Comparison of ENCODE assay signal across 14 cellular contexts in genomic region chr1:65153635-65154034, GRCh38. TPM values are rescaled to one million over a fixed set of nuclear protein-coding genes. Genes with fewer than 3 reads are reported as not detected.
DNase-seq lines count a peak whose midpoint lies in the region; ATAC-seq, FAIRE-seq and TF ChIP-seq lines count a peak whose summit lies in the region.
"Had no signal": no experiment of that assay in that cellular context is flagged by ENCODE, and none has a peak within 500 bp of the region (broad histone marks: within the 10 kb centered on the region; RNA-seq: fewer than 3 reads in every experiment).

No MANE protein-coding gene starts in this region.

- DNase-seq in GM12891 (ENCODE audit: insufficient read length, low spot score) (no peak), H1 (ENCODE audit: low read depth in 1 of 2, low spot score in 2 of 2) (no peak), right lobe of liver (no peak), type B pancreatic cell (ENCODE audit: extremely low spot score, unreplicated experiment) (no peak), T-helper 17 cell (no peak), endodermal cell (no peak), GM19238 (ENCODE audit: insufficient read length, low spot score) (no peak)
- DNase-seq: C1 segment of cervical spinal cord, DMS79 treated with DMSO at 0.1 percent for 48 hours, GOT3, NCI-H1930, NCI-H345, NCI-H524 treated with DMSO at 0.1 percent for 48 hours had no signal

- H2AFZ ChIP-seq in H1 (ENCODE audit: low read length), result no peak overlapping the region

- H3K9me3 ChIP-seq in H1 (ENCODE audit: insufficient read depth in 2 of 2, low read depth in 1 of 2, low read length in 1 of 2) (no peaks in the 10 kb centered on the region), right lobe of liver (no peaks in the 10 kb centered on the region), T-helper 17 cell (ENCODE audit: control insufficient read depth, low read length, poor library complexity, severe bottlenecking) (no peaks in the 10 kb centered on the region), endodermal cell (ENCODE audit: control insufficient read depth, low read length) (no peaks in the 10 kb centered on the region)

- TF ChIP-seq CTCF in C4-2B (conservative IDR thresholded peaks at IDR 0.05), result no peak
- no peak for TF ChIP-seq CTCF in H1 (IDR thresholded peaks at IDR 0.05; ENCODE audit: control extremely low read depth in 1 of 3, insufficient read depth in 1 of 3, low read depth in 1 of 3, low read length in 3 of 3)
- no peak for TF ChIP-seq CTCF in right lobe of liver (IDR thresholded peaks at IDR 0.05)
- TF ChIP-seq CTCF in type B pancreatic cell (conservative IDR thresholded peaks at IDR 0.05), result no peak
- no peak for TF ChIP-seq CTCF in endodermal cell (conservative IDR thresholded peaks at IDR 0.05)

- no peak overlapping the region; the same call in 1 of the 2 replicates for H2AK5ac ChIP-seq in H1 (ENCODE audit: low read depth, low read length)

- H3K4me3 Mint-ChIP-seq in type B pancreatic cell (no peak overlapping the region), T-helper 17 cell (no peak overlapping the region), endodermal cell (no peak overlapping the region)

- H3K4me1 Mint-ChIP-seq in type B pancreatic cell (ENCODE audit: unreplicated experiment), result peaks cover 25% of the 10 kb centered on the region
- peaks cover 6% of the 10 kb centered on the region for H3K4me1 Mint-ChIP-seq in T-helper 17 cell
- H3K4me1 Mint-ChIP-seq in endodermal cell, result peaks cover 47% of the 10 kb centered on the region

- H3K18ac ChIP-seq in H1 (ENCODE audit: extremely low read depth, low read length), result no peak overlapping the region

- no peak overlapping the region for H3K4me2 ChIP-seq in H1 (ENCODE audit: insufficient read depth in 1 of 2, low read depth in 2 of 2, low read length in 2 of 2)

- WGBS in H1 (ENCODE audit: extremely low coverage in 1 of 2, insufficient coverage in 1 of 2, insufficient read length in 1 of 2, insufficient replicate concordance in 2 of 2, low coverage in 1 of 2, low lambda C conversion rate in 2 of 2, missing lambda C conversion rate in 1 of 2), 2 experiments, result 83% methylated on average over 4 of the region's 4 CpGs; no CpG with 5 or more reads in 1 of the 2 experiments
- 64% methylated on average over 4 of the region's 4 CpGs for WGBS in right lobe of liver (ENCODE audit: insufficient coverage, low coverage, low lambda C conversion rate, missing lambda C conversion rate)
- 91 to 95% methylated on average over 3 to 4 of the region's 4 CpGs for WGBS in endodermal cell (ENCODE audit: insufficient coverage in 1 of 2, insufficient read length in 1 of 2), 2 experiments

- no peak overlapping the region for H3K4ac ChIP-seq in H1 (replicated peaks; ENCODE audit: insufficient read length, low read depth, low read length)

- H3K27me3 ChIP-seq in H1 (replicated peaks in 1 of 4; ENCODE audit: control insufficient read depth in 3 of 4, extremely low read depth in 1 of 4, insufficient read depth in 3 of 4, low read length in 3 of 4), result no peaks in the 10 kb centered on the region
- H3K27me3 ChIP-seq in right lobe of liver, result no peaks in the 10 kb centered on the region
- no peaks in the 10 kb centered on the region for H3K27me3 ChIP-seq in endodermal cell (ENCODE audit: control insufficient read depth, insufficient read depth, low read length, poor library complexity, severe bottlenecking)

- TF ChIP-seq RAD21 in H1 (IDR thresholded peaks at IDR 0.05 in 1 of 2, conservative IDR thresholded peaks at IDR 0.05 in 1 of 2; ENCODE audit: low read depth in 2 of 2, low read length in 2 of 2), result no peak

- TF ChIP-seq POLR2A in GM12891 (IDR thresholded peaks at IDR 0.05; ENCODE audit: low read depth, low read length) (no peak), H1 (IDR thresholded peaks at IDR 0.05; ENCODE audit: control extremely low read depth in 1 of 2, low read depth in 2 of 2, low read length in 2 of 2) (no peak), right lobe of liver (IDR thresholded peaks at IDR 0.05) (no peak)

- CTCF ChIA-PET in H1 (lab: Charles Lee; ENCODE audit: partially characterized antibody), result interaction anchor here (0.7 kb wide), 1 partner anchor 15 kb away, joined by 3 read pairs; no protein-coding TSS in a partner anchor

- peak overlapping the region; percentile 61 for H3K27ac ChIP-seq in C4-2B
- H3K27ac ChIP-seq in H1 (ENCODE audit: low read depth, low read length), result no peak overlapping the region
- H3K27ac ChIP-seq in right lobe of liver, result peak overlapping the region in 2 of 3 donors; percentile 4 to 31
- H3K27ac ChIP-seq in endodermal cell (ENCODE audit: low read depth, low read length), result no peak overlapping the region

- H3K36me3 Mint-ChIP-seq in type B pancreatic cell, result peaks cover 4% of the 10 kb centered on the region
- no peaks in the 10 kb centered on the region for H3K36me3 Mint-ChIP-seq in T-helper 17 cell (ENCODE audit: low read depth)
- H3K36me3 Mint-ChIP-seq in endodermal cell (ENCODE audit: low read depth), result peaks cover 14% of the 10 kb centered on the region

- no peaks in the 10 kb centered on the region for H3K36me3 ChIP-seq in H1 (ENCODE audit: control insufficient read depth in 2 of 4, insufficient read depth in 4 of 4, low read length in 3 of 4)
- H3K36me3 ChIP-seq in right lobe of liver, result no peaks in the 10 kb centered on the region
- H3K36me3 ChIP-seq in endodermal cell (ENCODE audit: control insufficient read depth, insufficient read depth, low read length), result peaks cover 23% of the 10 kb centered on the region

- peaks cover 10 to 67% of the 10 kb centered on the region in 2 experiments; a peak in 3 of 4 replicates for H3K79me2 ChIP-seq in H1 (ENCODE audit: control insufficient read depth in 1 of 2, insufficient read depth in 2 of 2, low read length in 2 of 2)

- POLR2A ChIA-PET in H1 (lab: Charles Lee; ENCODE audit: partially characterized antibody), result interaction anchor here (1.0 to 1.3 kb wide), 3 partner anchors 11 to 70 kb away, joined by 3 read pairs; no protein-coding TSS in a partner anchor

- H3K14ac ChIP-seq in H1 (ENCODE audit: insufficient read length), result no peak overlapping the region

- TF ChIP-seq EP300 in H1 (IDR thresholded peaks at IDR 0.05; ENCODE audit: borderline replicate concordance in 1 of 2, low read depth in 2 of 2, low read length in 2 of 2), result no peak

- peak; percentile 35 for FAIRE-seq in GM12891 (lab: Jason Lieb, UNC)
- no peak for FAIRE-seq in H1 (lab: Jason Lieb, UNC)

- H3K27ac Mint-ChIP-seq in type B pancreatic cell (no peak overlapping the region), T-helper 17 cell (no peak overlapping the region), endodermal cell (no peak overlapping the region)

- H3K56ac ChIP-seq in H1 (replicated peaks; ENCODE audit: insufficient read length, low read depth, low read length), result no peak overlapping the region

- intact Hi-C loops in right lobe of liver (cut with DNase I), result no loop called here

- H3K9me3 Mint-ChIP-seq in type B pancreatic cell, result no peaks in the 10 kb centered on the region
- no peaks in the 10 kb centered on the region for H3K9me3 Mint-ChIP-seq in endodermal cell

- H4K5ac ChIP-seq in H1 (ENCODE audit: insufficient read length, low read depth, low read length), result no peak overlapping the region

- H2BK20ac ChIP-seq in H1 (ENCODE audit: low read length), result peak overlapping the region; percentile 9; the same call in 1 of the 2 replicates

- H2BK15ac ChIP-seq in H1 (ENCODE audit: low read length), result no peak overlapping the region

- H3K4me1 ChIP-seq in H1 (replicated peaks in 1 of 4; ENCODE audit: control insufficient read depth in 3 of 4, insufficient read depth in 4 of 4, low read length in 3 of 4) (peaks cover 4 to 16% (median 9%) of the 10 kb centered on the region in 4 experiments; a peak in 5 of 7 replicates), right lobe of liver (peaks cover 0 to 56% (median 13%) of the 10 kb centered on the region in 4 donors), endodermal cell (ENCODE audit: control insufficient read depth, insufficient read depth, low read length) (no peaks in the 10 kb centered on the region)

- ATAC-seq in right lobe of liver (no peak), T-helper 17 cell (no peak)

- peaks cover 6% of the 10 kb centered on the region for H3K23me2 ChIP-seq in H1 (ENCODE audit: low read depth, low read length)

- H2BK120ac ChIP-seq in H1 (replicated peaks; ENCODE audit: low read depth, low read length), result no peak overlapping the region

- no peak overlapping the region for H3K23ac ChIP-seq in H1 (ENCODE audit: insufficient read length)

- H3K4me3 ChIP-seq in H1 (ENCODE audit: extremely low read depth in 1 of 4, insufficient read depth in 2 of 4, low read depth in 3 of 4, low read length in 4 of 4) (no peak overlapping the region), right lobe of liver (no peak overlapping the region), endodermal cell (ENCODE audit: low read length) (no peak overlapping the region)

- H3K79me1 ChIP-seq in H1 (ENCODE audit: low read depth, low read length), result no peaks in the 10 kb centered on the region

- H3K27me3 Mint-ChIP-seq in type B pancreatic cell (peaks cover 9% of the 10 kb centered on the region), T-helper 17 cell (peaks cover 27% of the 10 kb centered on the region), endodermal cell (ENCODE audit: insufficient read depth) (no peaks in the 10 kb centered on the region)

- H2BK5ac ChIP-seq in H1 (ENCODE audit: low read depth, low read length), result no peak overlapping the region

- H3K9ac ChIP-seq in H1 (replicated peaks in 1 of 4; ENCODE audit: extremely low read depth in 1 of 4, low read depth in 3 of 4, low read length in 3 of 4) (0 out of 7 replicates have a peak overlapping the region, but pooled peaks of 1 of the 4 experiments have one; percentile 8), endodermal cell (ENCODE audit: extremely low read depth, low read length, poor library complexity, severe bottlenecking) (no peak overlapping the region)

- no peak overlapping the region; the same call in 1 of the 2 replicates for H2BK12ac ChIP-seq in H1 (ENCODE audit: low read depth, low read length)

- no peaks in the 10 kb centered on the region for H4K20me1 ChIP-seq in H1 (replicated peaks in 1 of 2; ENCODE audit: control insufficient read depth in 1 of 2, insufficient read depth in 2 of 2, low read length in 2 of 2)

- no peak overlapping the region for H4K8ac ChIP-seq in H1 (ENCODE audit: extremely low read depth, insufficient read depth, low read length)

- H4K91ac ChIP-seq in H1 (replicated peaks; ENCODE audit: insufficient read length, low read length), result no peak overlapping the region

RNA-seq across cellular contexts. Expression of gene AK4, which starts 5.6 kb away (rescaled TPM):
- 109 TPM for polyA plus RNA-seq in GM12891 (2012; ENCODE audit: low read depth, missing spikeins)
- 159 and 175 TPM in 2 replicates for total RNA-seq in H1 (2021; fragmentation: NEBNext Ultra II Directional; extraction: Animal tissue kit (Norgen Biotek cat#: 25700))
- 38.6 and 64.5 TPM in 2 replicates for polyA plus RNA-seq in H1 (2011; rRNA removed)
- 43.2 TPM for polyA plus RNA-seq in H1 (2011; cell fraction: cytosol; rRNA removed)
- 26.7 TPM for polyA plus RNA-seq in H1 (2011; cell fraction: nucleus; rRNA removed)
- polyA plus RNA-seq in H1 (2012, experiment 1 of 2), result 54.2 to 73.8 TPM (median 65.5 TPM) in 4 replicates
- 24.0 TPM for polyA plus RNA-seq in H1 (2012, experiment 2 of 2)
- polyA plus RNA-seq in H1 (2013, experiment 1 of 2), result 109 TPM
- 113 TPM for polyA plus RNA-seq in H1 (2013, experiment 2 of 2)
- polyA minus RNA-seq in H1 (2011; rRNA and poly(A)+ RNA removed), result 75.4 and 132 TPM in 2 replicates
- 33.1 TPM for polyA minus RNA-seq in H1 (2011; cell fraction: cytosol; rRNA and poly(A)+ RNA removed)
- polyA minus RNA-seq in H1 (2011; cell fraction: nucleus; rRNA and poly(A)+ RNA removed), result 38.6 TPM
- total RNA-seq in right lobe of liver, result 100 to 1,000 TPM; 108 to 171 (median 123) TPM
- total RNA-seq in type B pancreatic cell (ENCODE audit: low replicate concordance), result 35.2 and 80.0 TPM in 2 replicates
- total RNA-seq in T-helper 17 cell, result under 1 TPM; 0.05 to 0.07 TPM
- 100 to 1,000 TPM; 118 to 139 TPM for total RNA-seq in endodermal cell
- 30.0 TPM for polyA plus RNA-seq in endodermal cell (2013, experiment 1 of 2)
- 25.2 TPM for polyA plus RNA-seq in endodermal cell (2013, experiment 2 of 2)

Comparison
In these comparisons a context has a peak if more than half of its experiments do, and no peak if none do; other contexts are left out.
1. H3K27ac ChIP-seq: peak in C4-2B (single experiment) and right lobe of liver (2 of 3); none in H1 (single experiment) and endodermal cell (single experiment).
2. RNA of gene AK4, which starts 5.6 kb away (total RNA-seq): 159 to 175 TPM in H1, 118 to 139 TPM in endodermal cell, 108 to 171 TPM in right lobe of liver and 35.2 to 80.0 TPM in type B pancreatic cell; 0.05 to 0.07 TPM in T-helper 17 cell; every median in the first group is over 10 times any median in the second.